Comparison of ENCODE assay signal across 17 cellular contexts in the genomic region with DNA sequence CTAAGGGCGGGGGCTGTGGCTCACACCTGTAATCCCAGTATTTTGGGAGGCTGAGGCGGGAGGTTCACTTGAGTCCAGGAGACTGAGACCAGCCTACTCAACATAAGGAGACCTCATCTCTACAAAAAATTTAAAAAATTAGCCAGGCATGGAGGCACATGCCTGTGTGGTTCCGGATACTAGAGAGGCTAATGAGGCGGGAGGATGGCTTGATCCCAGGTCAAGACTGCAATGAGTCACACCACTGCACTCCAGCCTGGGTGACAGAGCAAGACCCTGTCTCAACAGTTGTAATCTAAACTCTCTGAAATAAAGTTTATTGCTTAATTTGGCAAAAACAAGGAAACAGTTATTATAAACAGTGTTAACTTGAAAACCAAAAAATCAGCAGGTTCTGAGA.
DNase-seq lines count a peak whose midpoint lies in the region; ATAC-seq and FAIRE-seq lines count a peak whose summit lies in the region.
"Had no signal": no experiment of that assay in that cellular context is flagged by ENCODE, and none has a peak within 500 bp of the region (broad histone marks: within the 10 kb centered on the region; RNA-seq: fewer than 3 reads in every experiment).

No MANE protein-coding gene starts in this region.

- ATAC-seq in HG02759 (IDR thresholded peaks at IDR 0.05; ENCODE audit: unreplicated experiment) (no peak), HG03159 (IDR thresholded peaks at IDR 0.05; ENCODE audit: unreplicated experiment) (no peak)
- ATAC-seq: GM12878 had no signal

- DNase-seq in HK-2 (ENCODE audit: unreplicated experiment), result peak; percentile 26
- peak; percentile 15 for DNase-seq in astrocyte of the hippocampus (ENCODE audit: low read depth, low spot score)
- DNase-seq in renal cortical epithelial cell (ENCODE audit: low read depth), result peak; percentile 72
- DNase-seq in AG08395 (ENCODE audit: low spot score), result no peak
- no peak for DNase-seq in cerebellar nuclear complex (lab: John Stamatoyannopoulos, UW)
- DNase-seq: CD8-positive, alpha-beta memory T cell; GM23248; Karpas-422; MV-4-11; NCI-H1436 treated with DMSO at 0.1 percent for 48 hours; NCI-H2081 treated with DMSO at 0.1 percent for 48 hours; NCI-H524 treated with DMSO at 0.1 percent for 48 hours had no signal

- FAIRE-seq in islet of Langerhans (lab: Jason Lieb, UNC), result peak; percentile 21
- FAIRE-seq: GM12878, GM19239 had no signal

Comparison
In these comparisons a context has a peak if more than half of its experiments do, and no peak if none do; other contexts are left out.
1. DNase-seq: peak in HK-2 (single experiment), astrocyte of the hippocampus (single experiment) and renal cortical epithelial cell (single experiment); none in AG08395 (single experiment) and cerebellar nuclear complex (0 of 2).